In the genomic region with DNA sequence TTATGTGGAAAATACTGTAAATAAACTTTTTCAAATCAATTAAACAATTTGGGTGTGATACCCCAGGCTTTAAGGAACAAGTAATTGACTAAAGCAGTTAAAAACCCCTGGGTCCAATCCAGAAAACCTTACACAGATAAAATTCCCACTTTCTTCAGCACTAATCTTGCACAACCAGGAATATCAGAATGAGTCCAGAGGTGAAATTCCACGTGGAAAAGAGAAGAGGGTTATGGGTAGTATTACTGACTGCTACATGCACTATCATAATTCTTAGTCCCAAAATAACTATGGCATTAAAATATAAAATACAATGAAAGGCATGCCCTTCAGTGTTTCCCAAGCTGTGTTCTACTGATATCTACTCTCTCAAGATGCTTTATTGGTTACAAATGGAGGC, we compare ENCODE assay signal across 8 cellular contexts.
"Had no signal": no experiment of that assay in that cellular context is flagged by ENCODE, and none has a peak within 500 bp of the region (broad histone marks: within the 10 kb centered on the region; RNA-seq: fewer than 3 reads in every experiment).

No MANE protein-coding gene starts in this region.

- FAIRE-seq: G401.6, GM12878, GM12891, GM12892, GM18507, GM19239 had no signal

- H3K4me3 ChIP-seq: GM12878 had no signal

- ATAC-seq: GM12878 had no signal

- DNase-seq: GDM1, GF-D8 had no signal
